In the genomic region with DNA sequence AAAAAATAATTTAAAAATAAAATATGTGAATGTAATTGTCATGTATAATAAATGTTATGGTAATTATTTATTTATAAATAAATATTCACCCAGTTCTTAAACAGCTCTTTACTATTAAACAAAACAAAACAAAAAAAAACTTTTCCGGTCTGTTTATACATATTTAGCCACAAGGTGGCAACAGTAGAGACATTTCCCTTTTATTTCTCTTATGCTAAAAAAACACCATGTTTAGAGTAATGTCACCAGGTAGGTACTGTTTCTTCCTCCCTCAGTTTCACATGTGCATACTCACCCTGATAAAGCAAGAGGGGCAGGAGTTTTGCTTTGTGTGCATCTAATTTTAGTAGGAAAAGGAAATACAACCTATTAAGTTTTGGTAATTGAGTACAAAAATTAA, we compare ENCODE assay signal across 9 cellular contexts.
A peak's percentile ranks its signal among the peaks of the same experiment; 100 is the strongest.
DNase-seq lines count a peak whose midpoint lies in the region; ATAC-seq and TF ChIP-seq lines count a peak whose summit lies in the region.
"Had no signal": no experiment of that assay in that cellular context is flagged by ENCODE, and none has a peak within 500 bp of the region (broad histone marks: within the 10 kb centered on the region; RNA-seq: fewer than 3 reads in every experiment).

No MANE protein-coding gene starts in this region.

- POLR2A ChIA-PET in PC-9 (lab: Charles Lee; ENCODE audit: unreplicated experiment), result interaction anchor here (0.7 kb wide), 1 partner anchor 686 kb away, joined by 4 read pairs; no protein-coding TSS in a partner anchor

- no peaks in the 10 kb centered on the region for H3K9me3 ChIP-seq in PC-9 (ENCODE audit: insufficient read depth, low read depth)
- H3K9me3 ChIP-seq: SJSA1 had no signal

- no peaks in the 10 kb centered on the region for H3K4me1 ChIP-seq in PC-9 (replicated peaks; ENCODE audit: insufficient read depth)
- H3K4me1 ChIP-seq: SJSA1 had no signal

- CTCF ChIA-PET in PC-9 (lab: Charles Lee), result interaction anchor here (0.6 to 0.7 kb wide), 6 partner anchors 8 to 751 kb away, joined by 3 to 8 read pairs (median 4); no protein-coding TSS in a partner anchor

- H3K9me2 ChIP-seq in PC-9 (ENCODE audit: insufficient read depth), result no peaks in the 10 kb centered on the region

- DNase-seq in GM20000 (ENCODE audit: low spot score) (peak; percentile 3), PC-9 (no peak), foreskin fibroblast (peak in 1 of 2 donors; percentile 15), caudate nucleus (lab: John Stamatoyannopoulos, UW) (no peak), NCI-H1436 treated with DMSO at 0.1 percent for 48 hours (lab: John Stamatoyannopoulos, UW) (no peak), activated gamma-delta T cell (lab: John Stamatoyannopoulos, UW) (no peak)

- H3K4me3 ChIP-seq in PC-9, result no peak overlapping the region
- H3K4me3 ChIP-seq in foreskin fibroblast (ENCODE audit: low read depth in 1 of 2, low read length in 2 of 2), result no peak overlapping the region
- H3K4me3 ChIP-seq: SJSA1 had no signal

- H3K79me2 ChIP-seq in PC-9 (ENCODE audit: low read depth), result no peaks in the 10 kb centered on the region

- peak; percentile 63 for TF ChIP-seq CTCF in C4-2B (conservative IDR thresholded peaks at IDR 0.05)
- no peak for TF ChIP-seq CTCF in GM20000 (IDR thresholded peaks at IDR 0.05; ENCODE audit: extremely low read depth, missing control alignments)
- peak; percentile 55 for TF ChIP-seq CTCF in PC-9 (conservative IDR thresholded peaks at IDR 0.05)
- peak; percentile 35 for TF ChIP-seq CTCF in foreskin fibroblast (IDR thresholded peaks at IDR 0.05; ENCODE audit: low read depth, low read length)

- H3K27ac ChIP-seq in C4-2B, result no peak overlapping the region
- H3K27ac ChIP-seq in PC-9, result no peak overlapping the region
- H3K27ac ChIP-seq in caudate nucleus (ENCODE audit: low read depth, low read length), result no peak overlapping the region
- H3K27ac ChIP-seq: SJSA1 had no signal

- no peaks in the 10 kb centered on the region for H3K36me3 ChIP-seq in PC-9 (ENCODE audit: low read depth)
- H3K36me3 ChIP-seq: SJSA1 had no signal

- no peak overlapping the region for H2AFZ ChIP-seq in PC-9

- intact Hi-C loops in PC-9 (cut with micrococcal nuclease; ENCODE audit: unreplicated experiment), result no loop called here

- ATAC-seq in HG03045 (IDR thresholded peaks at IDR 0.05; ENCODE audit: unreplicated experiment), result no peak

- H3F3A ChIP-seq in PC-9 (ENCODE audit: insufficient read depth, low read depth), result no peaks in the 10 kb centered on the region

- H3K27me3 ChIP-seq in PC-9 (ENCODE audit: insufficient read depth, low read depth), result no peaks in the 10 kb centered on the region
- H3K27me3 ChIP-seq: SJSA1 had no signal

- no TSS peak for BruUV-seq in PC-9 (replicated peaks; lab: Mats Ljungman, UMichigan)

- no peaks in the 10 kb centered on the region; the same call in 1 of the 2 replicates for H4K20me1 ChIP-seq in PC-9 (ENCODE audit: insufficient read depth)

- H3K4me2 ChIP-seq in PC-9, result no peak overlapping the region
